Comparison of ENCODE assay signal across 2 cellular contexts in the genomic region with DNA sequence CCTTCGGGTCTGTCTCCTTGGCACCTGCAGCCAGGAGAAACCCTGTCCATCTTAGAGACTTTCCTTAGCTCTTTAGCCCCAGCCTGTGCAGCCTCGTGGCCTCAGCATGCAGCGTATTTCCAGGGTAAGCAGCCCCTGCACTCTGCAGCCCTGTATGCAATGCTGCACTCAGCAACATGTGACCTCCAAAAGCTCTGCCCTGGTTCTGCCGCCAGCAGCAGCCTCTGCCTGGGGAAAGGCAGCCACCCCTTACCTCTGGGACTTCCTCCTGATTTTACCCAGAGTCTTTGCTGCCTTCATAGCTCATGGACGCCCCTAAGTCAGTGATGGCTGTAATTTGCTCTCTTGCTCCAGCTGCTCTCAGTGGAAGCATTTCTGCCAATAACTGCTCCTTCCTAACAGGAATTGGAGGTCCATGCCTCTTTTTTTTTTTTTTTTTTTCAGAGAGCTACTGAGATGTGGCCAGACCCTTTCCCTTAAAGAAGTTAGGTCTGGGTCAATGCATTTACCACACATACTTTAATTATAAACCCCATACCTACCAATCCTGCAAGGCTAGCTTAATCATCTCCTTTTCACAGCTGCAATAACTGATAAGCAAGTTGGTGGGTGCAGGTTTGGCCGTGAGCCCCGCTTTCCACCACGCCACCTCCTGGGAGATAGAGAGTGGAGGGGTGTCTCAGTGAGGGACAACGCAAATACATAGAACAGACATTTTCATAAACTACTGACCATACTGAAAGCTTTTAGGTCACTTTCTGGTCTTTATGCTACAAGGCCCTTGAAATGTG.
TF ChIP-seq lines count a peak whose summit lies in the region.

No MANE protein-coding gene starts in this region.

TF ChIP-seq in IMR-90, 13 proteins besides CTCF, POLR2A, EP300 and RAD21:
- TF ChIP-seq NFE2L2 (IDR thresholded peaks at IDR 0.05; ENCODE audit: low read depth, low read length) (no peak), SMC3 (IDR thresholded peaks at IDR 0.05; ENCODE audit: low read depth, low read length) (no peak), RCOR1 (IDR thresholded peaks at IDR 0.05; ENCODE audit: insufficient replicate concordance, low read length) (no peak), BHLHE40 (IDR thresholded peaks at IDR 0.05; ENCODE audit: low read depth, low read length) (no peak), FOS (IDR thresholded peaks at IDR 0.05; ENCODE audit: low read depth, low read length) (no peak), CHD1 (IDR thresholded peaks at IDR 0.05; ENCODE audit: low read depth, low read length) (no peak), CEBPB (IDR thresholded peaks at IDR 0.05; ENCODE audit: low read depth, low read length) (no peak), MAFK (IDR thresholded peaks at IDR 0.05; ENCODE audit: low read depth, low read length) (no peak), MAZ (IDR thresholded peaks at IDR 0.05; ENCODE audit: borderline replicate concordance, low read depth, low read length) (no peak), MXI1 (IDR thresholded peaks at IDR 0.05; ENCODE audit: borderline replicate concordance, low read depth, low read length) (no peak), RFX5 (IDR thresholded peaks at IDR 0.05; ENCODE audit: low read depth, low read length) (no peak)
- TF ChIP-seq, protein P1, sequence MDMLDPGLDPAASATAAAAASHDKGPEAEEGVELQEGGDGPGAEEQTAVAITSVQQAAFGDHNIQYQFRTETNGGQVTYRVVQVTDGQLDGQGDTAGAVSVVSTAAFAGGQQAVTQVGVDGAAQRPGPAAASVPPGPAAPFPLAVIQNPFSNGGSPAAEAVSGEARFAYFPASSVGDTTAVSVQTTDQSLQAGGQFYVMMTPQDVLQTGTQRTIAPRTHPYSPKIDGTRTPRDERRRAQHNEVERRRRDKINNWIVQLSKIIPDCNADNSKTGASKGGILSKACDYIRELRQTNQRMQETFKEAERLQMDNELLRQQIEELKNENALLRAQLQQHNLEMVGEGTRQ (IDR thresholded peaks at IDR 0.05; ENCODE audit: low read depth, low read length) = no peak
- TF ChIP-seq, protein P2, sequence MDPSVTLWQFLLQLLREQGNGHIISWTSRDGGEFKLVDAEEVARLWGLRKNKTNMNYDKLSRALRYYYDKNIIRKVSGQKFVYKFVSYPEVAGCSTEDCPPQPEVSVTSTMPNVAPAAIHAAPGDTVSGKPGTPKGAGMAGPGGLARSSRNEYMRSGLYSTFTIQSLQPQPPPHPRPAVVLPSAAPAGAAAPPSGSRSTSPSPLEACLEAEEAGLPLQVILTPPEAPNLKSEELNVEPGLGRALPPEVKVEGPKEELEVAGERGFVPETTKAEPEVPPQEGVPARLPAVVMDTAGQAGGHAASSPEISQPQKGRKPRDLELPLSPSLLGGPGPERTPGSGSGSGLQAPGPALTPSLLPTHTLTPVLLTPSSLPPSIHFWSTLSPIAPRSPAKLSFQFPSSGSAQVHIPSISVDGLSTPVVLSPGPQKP (IDR thresholded peaks at IDR 0.05; ENCODE audit: borderline replicate concordance, low read depth, low read length) = no peak

TF ChIP-seq in H1, 55 proteins besides CTCF, POLR2A, EP300 and RAD21:
- no peak for TF ChIP-seq RFX5 (IDR thresholded peaks at IDR 0.05; ENCODE audit: borderline replicate concordance, low read depth, low read length)
- no peak for TF ChIP-seq SP1 (IDR thresholded peaks at IDR 0.05; ENCODE audit: low read depth, low read length)
- TF ChIP-seq YY1 (IDR thresholded peaks at IDR 0.05; ENCODE audit: low read depth, low read length) = no peak
- TF ChIP-seq CTBP2 (IDR thresholded peaks at IDR 0.05; ENCODE audit: borderline replicate concordance, insufficient read depth, insufficient read length, low read length) = no peak
- TF ChIP-seq, protein P3, sequence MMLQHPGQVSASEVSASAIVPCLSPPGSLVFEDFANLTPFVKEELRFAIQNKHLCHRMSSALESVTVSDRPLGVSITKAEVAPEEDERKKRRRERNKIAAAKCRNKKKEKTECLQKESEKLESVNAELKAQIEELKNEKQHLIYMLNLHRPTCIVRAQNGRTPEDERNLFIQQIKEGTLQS (IDR thresholded peaks at IDR 0.05; ENCODE audit: insufficient read depth, low read depth, low read length) = no peak
- TF ChIP-seq SUZ12 (IDR thresholded peaks at IDR 0.05; ENCODE audit: low read length) = no peak
- no peak for TF ChIP-seq TBP (IDR thresholded peaks at IDR 0.05; ENCODE audit: low read depth, low read length)
- TF ChIP-seq TAF1 (IDR thresholded peaks at IDR 0.05; ENCODE audit: low read depth, low read length) = no peak
- TF ChIP-seq HDAC6 (IDR thresholded peaks at IDR 0.05; ENCODE audit: low read depth, low read length) = no peak
- no peak for TF ChIP-seq MAFK (IDR thresholded peaks at IDR 0.05; ENCODE audit: low read depth, low read length)
- no peak for TF ChIP-seq PHF8 (conservative IDR thresholded peaks at IDR 0.05; ENCODE audit: low read depth, low read length)
- no peak for TF ChIP-seq SIRT6 (IDR thresholded peaks at IDR 0.05; ENCODE audit: low read length)
- TF ChIP-seq KDM1A (IDR thresholded peaks at IDR 0.05; ENCODE audit: borderline replicate concordance, low read length) = no peak
- no peak for TF ChIP-seq SIX5 (IDR thresholded peaks at IDR 0.05; ENCODE audit: low read depth, low read length)
- TF ChIP-seq, protein P1 (IDR thresholded peaks at IDR 0.05; ENCODE audit: low read length) = no peak
- no peak for TF ChIP-seq FOSL1 (IDR thresholded peaks at IDR 0.05; ENCODE audit: insufficient read depth, low read depth, low read length)
- no peak for TF ChIP-seq CREB1 (IDR thresholded peaks at IDR 0.05)
- TF ChIP-seq SRF (IDR thresholded peaks at IDR 0.05; ENCODE audit: low read depth, low read length) = no peak
- TF ChIP-seq TCF12 (IDR thresholded peaks at IDR 0.05; ENCODE audit: low read depth, low read length) = no peak
